1 cellular context compared by ENCODE assay signal in the genomic region with DNA sequence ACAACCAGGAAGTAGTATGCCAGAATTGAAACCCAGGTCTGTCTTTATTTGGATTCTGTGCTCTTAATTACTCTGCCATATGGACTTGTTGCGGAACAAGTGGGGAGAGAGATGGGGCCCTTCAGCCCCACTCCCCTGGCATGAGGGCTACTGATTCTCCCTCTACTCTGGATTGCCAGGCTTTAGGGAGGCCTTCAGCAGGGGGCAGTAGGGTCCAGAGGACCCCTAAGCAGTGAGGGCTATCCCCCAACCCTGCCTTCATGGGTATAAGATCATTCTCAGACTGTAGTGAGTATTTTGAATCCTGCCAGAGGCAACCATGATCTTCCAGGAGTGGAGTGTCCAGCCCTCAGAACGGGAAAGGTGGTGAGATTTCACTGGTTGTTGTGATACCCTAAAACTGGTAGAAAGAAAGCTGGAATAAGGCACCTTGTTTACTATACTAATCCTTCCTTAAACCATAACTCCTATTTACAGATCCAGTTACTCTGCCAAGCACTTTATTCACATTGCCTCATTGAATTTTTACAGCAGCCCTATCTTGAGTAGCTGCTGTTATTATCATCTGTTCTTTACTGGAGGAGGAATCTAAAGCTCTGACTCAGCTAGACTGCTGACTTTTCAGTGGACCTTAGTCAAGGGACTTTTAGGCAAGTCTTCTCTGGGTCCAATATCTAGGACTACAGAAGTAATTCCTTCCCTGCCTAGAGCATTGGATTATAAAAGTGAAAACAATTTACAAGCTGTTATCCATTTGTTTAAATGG.
A peak's percentile ranks its signal among the peaks of the same experiment; 100 is the strongest.
TF ChIP-seq lines count a peak whose summit lies in the region.

No MANE protein-coding gene starts in this region.

TF ChIP-seq in K562, 482 proteins besides CTCF, POLR2A, EP300 and RAD21 (continued from another document and continues in another):
- TF ChIP-seq, protein P1, sequence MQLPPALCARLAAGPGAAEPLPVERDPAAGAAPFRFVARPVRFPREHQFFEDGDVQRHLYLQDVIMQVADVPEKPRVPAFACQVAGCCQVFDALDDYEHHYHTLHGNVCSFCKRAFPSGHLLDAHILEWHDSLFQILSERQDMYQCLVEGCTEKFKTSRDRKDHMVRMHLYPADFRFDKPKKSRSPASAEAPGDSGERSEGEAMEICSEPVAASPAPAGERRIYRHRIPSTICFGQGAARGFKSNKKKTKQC (CRISPR knock-in tag; IDR thresholded peaks at IDR 0.05): no peak
- TF ChIP-seq GABPA (tag; conservative IDR thresholded peaks at IDR 0.05; ENCODE audit: low read depth): no peak
- TF ChIP-seq, protein P2, sequence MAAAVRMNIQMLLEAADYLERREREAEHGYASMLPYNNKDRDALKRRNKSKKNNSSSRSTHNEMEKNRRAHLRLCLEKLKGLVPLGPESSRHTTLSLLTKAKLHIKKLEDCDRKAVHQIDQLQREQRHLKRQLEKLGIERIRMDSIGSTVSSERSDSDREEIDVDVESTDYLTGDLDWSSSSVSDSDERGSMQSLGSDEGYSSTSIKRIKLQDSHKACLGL (CRISPR knock-in tag; IDR thresholded peaks at IDR 0.05; ENCODE audit: borderline replicate concordance, poor library complexity, severe bottlenecking): no peak
- TF ChIP-seq, protein P3, sequence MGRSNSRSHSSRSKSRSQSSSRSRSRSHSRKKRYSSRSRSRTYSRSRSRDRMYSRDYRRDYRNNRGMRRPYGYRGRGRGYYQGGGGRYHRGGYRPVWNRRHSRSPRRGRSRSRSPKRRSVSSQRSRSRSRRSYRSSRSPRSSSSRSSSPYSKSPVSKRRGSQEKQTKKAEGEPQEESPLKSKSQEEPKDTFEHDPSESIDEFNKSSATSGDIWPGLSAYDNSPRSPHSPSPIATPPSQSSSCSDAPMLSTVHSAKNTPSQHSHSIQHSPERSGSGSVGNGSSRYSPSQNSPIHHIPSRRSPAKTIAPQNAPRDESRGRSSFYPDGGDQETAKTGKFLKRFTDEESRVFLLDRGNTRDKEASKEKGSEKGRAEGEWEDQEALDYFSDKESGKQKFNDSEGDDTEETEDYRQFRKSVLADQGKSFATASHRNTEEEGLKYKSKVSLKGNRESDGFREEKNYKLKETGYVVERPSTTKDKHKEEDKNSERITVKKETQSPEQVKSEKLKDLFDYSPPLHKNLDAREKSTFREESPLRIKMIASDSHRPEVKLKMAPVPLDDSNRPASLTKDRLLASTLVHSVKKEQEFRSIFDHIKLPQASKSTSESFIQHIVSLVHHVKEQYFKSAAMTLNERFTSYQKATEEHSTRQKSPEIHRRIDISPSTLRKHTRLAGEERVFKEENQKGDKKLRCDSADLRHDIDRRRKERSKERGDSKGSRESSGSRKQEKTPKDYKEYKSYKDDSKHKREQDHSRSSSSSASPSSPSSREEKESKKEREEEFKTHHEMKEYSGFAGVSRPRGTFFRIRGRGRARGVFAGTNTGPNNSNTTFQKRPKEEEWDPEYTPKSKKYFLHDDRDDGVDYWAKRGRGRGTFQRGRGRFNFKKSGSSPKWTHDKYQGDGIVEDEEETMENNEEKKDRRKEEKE (IDR thresholded peaks at IDR 0.05; ENCODE audit: borderline replicate concordance in 1 of 2, control insufficient read depth in 1 of 2, low read depth in 2 of 2, low read length in 1 of 2): no peak
- TF ChIP-seq FOSL1 (tag; conservative IDR thresholded peaks at IDR 0.05): peak; percentile 35; the same call in 1 of the 2 replicates
- TF ChIP-seq EHMT2 (IDR thresholded peaks at IDR 0.05): no peak
- no peak for TF ChIP-seq GTF2A2 (tag; IDR thresholded peaks at IDR 0.05)
- no peak for TF ChIP-seq ELF1 (tag; IDR thresholded peaks at IDR 0.05)
- TF ChIP-seq MAFF (IDR thresholded peaks at IDR 0.05; ENCODE audit: low read length): peak; percentile 81; the same call in 1 of the 2 replicates
- peak; percentile 67 for TF ChIP-seq TCF3 (CRISPR knock-in tag; IDR thresholded peaks at IDR 0.05)
- TF ChIP-seq, protein P4, sequence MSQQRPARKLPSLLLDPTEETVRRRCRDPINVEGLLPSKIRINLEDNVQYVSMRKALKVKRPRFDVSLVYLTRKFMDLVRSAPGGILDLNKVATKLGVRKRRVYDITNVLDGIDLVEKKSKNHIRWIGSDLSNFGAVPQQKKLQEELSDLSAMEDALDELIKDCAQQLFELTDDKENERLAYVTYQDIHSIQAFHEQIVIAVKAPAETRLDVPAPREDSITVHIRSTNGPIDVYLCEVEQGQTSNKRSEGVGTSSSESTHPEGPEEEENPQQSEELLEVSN (IDR thresholded peaks at IDR 0.05; ENCODE audit: borderline replicate concordance in 1 of 2, extremely low read depth in 1 of 2, insufficient read depth in 1 of 2, insufficient read length in 1 of 2, low read depth in 1 of 2, low read length in 1 of 2, poor library complexity in 1 of 2, severe bottlenecking in 1 of 2): no peak
- peak; percentile 81; the same call in 1 of the 2 replicates for TF ChIP-seq SMARCE1 (IDR thresholded peaks at IDR 0.05)
- TF ChIP-seq RFX1 (IDR thresholded peaks at IDR 0.05): no peak
- TF ChIP-seq, protein P5, sequence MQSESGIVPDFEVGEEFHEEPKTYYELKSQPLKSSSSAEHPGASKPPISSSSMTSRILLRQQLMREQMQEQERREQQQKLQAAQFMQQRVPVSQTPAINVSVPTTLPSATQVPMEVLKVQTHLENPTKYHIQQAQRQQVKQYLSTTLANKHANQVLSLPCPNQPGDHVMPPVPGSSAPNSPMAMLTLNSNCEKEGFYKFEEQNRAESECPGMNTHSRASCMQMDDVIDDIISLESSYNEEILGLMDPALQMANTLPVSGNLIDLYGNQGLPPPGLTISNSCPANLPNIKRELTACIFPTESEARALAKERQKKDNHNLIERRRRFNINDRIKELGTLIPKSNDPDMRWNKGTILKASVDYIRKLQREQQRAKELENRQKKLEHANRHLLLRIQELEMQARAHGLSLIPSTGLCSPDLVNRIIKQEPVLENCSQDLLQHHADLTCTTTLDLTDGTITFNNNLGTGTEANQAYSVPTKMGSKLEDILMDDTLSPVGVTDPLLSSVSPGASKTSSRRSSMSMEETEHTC (IDR thresholded peaks at IDR 0.05): no peak
- TF ChIP-seq NONO (IDR thresholded peaks at IDR 0.05; ENCODE audit: low read depth in 2 of 2, low read length in 1 of 2): no peak
- TF ChIP-seq PCBP1 (IDR thresholded peaks at IDR 0.05; ENCODE audit: low read depth, low read length, poor library complexity, severe bottlenecking): no peak
- no peak for TF ChIP-seq ZNF717 (CRISPR knock-in tag; IDR thresholded peaks at IDR 0.05)
- no peak for TF ChIP-seq ZBTB17 (CRISPR knock-in tag; IDR thresholded peaks at IDR 0.05)
- no peak for TF ChIP-seq ZNF707 (CRISPR knock-in tag; conservative IDR thresholded peaks at IDR 0.05)
- TF ChIP-seq NR2F6 (CRISPR knock-in tag; IDR thresholded peaks at IDR 0.05): no peak
- TF ChIP-seq HMG20B (CRISPR knock-in tag; IDR thresholded peaks at IDR 0.05): no peak
- no peak for TF ChIP-seq ZNF23 (CRISPR knock-in tag; IDR thresholded peaks at IDR 0.05)
- TF ChIP-seq, protein P6, sequence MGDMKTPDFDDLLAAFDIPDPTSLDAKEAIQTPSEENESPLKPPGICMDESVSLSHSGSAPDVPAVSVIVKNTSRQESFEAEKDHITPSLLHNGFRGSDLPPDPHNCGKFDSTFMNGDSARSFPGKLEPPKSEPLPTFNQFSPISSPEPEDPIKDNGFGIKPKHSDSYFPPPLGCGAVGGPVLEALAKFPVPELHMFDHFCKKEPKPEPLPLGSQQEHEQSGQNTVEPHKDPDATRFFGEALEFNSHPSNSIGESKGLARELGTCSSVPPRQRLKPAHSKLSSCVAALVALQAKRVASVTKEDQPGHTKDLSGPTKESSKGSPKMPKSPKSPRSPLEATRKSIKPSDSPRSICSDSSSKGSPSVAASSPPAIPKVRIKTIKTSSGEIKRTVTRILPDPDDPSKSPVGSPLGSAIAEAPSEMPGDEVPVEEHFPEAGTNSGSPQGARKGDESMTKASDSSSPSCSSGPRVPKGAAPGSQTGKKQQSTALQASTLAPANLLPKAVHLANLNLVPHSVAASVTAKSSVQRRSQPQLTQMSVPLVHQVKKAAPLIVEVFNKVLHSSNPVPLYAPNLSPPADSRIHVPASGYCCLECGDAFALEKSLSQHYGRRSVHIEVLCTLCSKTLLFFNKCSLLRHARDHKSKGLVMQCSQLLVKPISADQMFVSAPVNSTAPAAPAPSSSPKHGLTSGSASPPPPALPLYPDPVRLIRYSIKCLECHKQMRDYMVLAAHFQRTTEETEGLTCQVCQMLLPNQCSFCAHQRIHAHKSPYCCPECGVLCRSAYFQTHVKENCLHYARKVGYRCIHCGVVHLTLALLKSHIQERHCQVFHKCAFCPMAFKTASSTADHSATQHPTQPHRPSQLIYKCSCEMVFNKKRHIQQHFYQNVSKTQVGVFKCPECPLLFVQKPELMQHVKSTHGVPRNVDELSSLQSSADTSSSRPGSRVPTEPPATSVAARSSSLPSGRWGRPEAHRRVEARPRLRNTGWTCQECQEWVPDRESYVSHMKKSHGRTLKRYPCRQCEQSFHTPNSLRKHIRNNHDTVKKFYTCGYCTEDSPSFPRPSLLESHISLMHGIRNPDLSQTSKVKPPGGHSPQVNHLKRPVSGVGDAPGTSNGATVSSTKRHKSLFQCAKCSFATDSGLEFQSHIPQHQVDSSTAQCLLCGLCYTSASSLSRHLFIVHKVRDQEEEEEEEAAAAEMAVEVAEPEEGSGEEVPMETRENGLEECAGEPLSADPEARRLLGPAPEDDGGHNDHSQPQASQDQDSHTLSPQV (IDR thresholded peaks at IDR 0.05): peak; percentile 34; the same call in 1 of the 2 replicates
- peak; percentile 88 for TF ChIP-seq MYNN (IDR thresholded peaks at IDR 0.05)
- no peak for TF ChIP-seq MYNN (CRISPR knock-in tag; IDR thresholded peaks at IDR 0.05)
- TF ChIP-seq NR4A1 (CRISPR knock-in tag; IDR thresholded peaks at IDR 0.05): no peak
- TF ChIP-seq NR4A1 (tag; IDR thresholded peaks at IDR 0.05): no peak
- no peak for TF ChIP-seq FOXK1 (CRISPR knock-in tag; IDR thresholded peaks at IDR 0.05; ENCODE audit: borderline replicate concordance)
- no peak for TF ChIP-seq KDM1A (IDR thresholded peaks at IDR 0.05)
- TF ChIP-seq SREBF2 (CRISPR knock-in tag; IDR thresholded peaks at IDR 0.05): no peak
- no peak for TF ChIP-seq HDAC3 (IDR thresholded peaks at IDR 0.05; ENCODE audit: borderline replicate concordance, partially characterized antibody)
- TF ChIP-seq FOXK2 (conservative IDR thresholded peaks at IDR 0.05 in 1 of 2, IDR thresholded peaks at IDR 0.05 in 1 of 2; ENCODE audit: low read depth in 2 of 2): peak; percentile 50 to 65; a peak in 2 of 4 replicates
- no peak for TF ChIP-seq SIX5 (IDR thresholded peaks at IDR 0.05; ENCODE audit: borderline replicate concordance in 1 of 2, insufficient read depth in 1 of 2, low read depth in 1 of 2, low read length in 2 of 2)
- 0 out of 2 replicates have a peak, but pooled peaks have one; percentile 43 for TF ChIP-seq LEF1 (IDR thresholded peaks at IDR 0.05)
- TF ChIP-seq, protein P7, sequence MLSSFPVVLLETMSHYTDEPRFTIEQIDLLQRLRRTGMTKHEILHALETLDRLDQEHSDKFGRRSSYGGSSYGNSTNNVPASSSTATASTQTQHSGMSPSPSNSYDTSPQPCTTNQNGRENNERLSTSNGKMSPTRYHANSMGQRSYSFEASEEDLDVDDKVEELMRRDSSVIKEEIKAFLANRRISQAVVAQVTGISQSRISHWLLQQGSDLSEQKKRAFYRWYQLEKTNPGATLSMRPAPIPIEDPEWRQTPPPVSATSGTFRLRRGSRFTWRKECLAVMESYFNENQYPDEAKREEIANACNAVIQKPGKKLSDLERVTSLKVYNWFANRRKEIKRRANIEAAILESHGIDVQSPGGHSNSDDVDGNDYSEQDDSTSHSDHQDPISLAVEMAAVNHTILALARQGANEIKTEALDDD (IDR thresholded peaks at IDR 0.05): peak; percentile 76; the same call in 1 of the 2 replicates
- TF ChIP-seq SRF (CRISPR knock-in tag; IDR thresholded peaks at IDR 0.05): no peak
- TF ChIP-seq BCL6 (CRISPR knock-in tag; IDR thresholded peaks at IDR 0.05): no peak
- TF ChIP-seq, protein P8, sequence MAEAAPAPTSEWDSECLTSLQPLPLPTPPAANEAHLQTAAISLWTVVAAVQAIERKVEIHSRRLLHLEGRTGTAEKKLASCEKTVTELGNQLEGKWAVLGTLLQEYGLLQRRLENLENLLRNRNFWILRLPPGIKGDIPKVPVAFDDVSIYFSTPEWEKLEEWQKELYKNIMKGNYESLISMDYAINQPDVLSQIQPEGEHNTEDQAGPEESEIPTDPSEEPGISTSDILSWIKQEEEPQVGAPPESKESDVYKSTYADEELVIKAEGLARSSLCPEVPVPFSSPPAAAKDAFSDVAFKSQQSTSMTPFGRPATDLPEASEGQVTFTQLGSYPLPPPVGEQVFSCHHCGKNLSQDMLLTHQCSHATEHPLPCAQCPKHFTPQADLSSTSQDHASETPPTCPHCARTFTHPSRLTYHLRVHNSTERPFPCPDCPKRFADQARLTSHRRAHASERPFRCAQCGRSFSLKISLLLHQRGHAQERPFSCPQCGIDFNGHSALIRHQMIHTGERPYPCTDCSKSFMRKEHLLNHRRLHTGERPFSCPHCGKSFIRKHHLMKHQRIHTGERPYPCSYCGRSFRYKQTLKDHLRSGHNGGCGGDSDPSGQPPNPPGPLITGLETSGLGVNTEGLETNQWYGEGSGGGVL (CRISPR knock-in tag; IDR thresholded peaks at IDR 0.05): no peak
- no peak for TF ChIP-seq ESRRB (CRISPR knock-in tag; IDR thresholded peaks at IDR 0.05; ENCODE audit: borderline replicate concordance)
- TF ChIP-seq, protein P9, sequence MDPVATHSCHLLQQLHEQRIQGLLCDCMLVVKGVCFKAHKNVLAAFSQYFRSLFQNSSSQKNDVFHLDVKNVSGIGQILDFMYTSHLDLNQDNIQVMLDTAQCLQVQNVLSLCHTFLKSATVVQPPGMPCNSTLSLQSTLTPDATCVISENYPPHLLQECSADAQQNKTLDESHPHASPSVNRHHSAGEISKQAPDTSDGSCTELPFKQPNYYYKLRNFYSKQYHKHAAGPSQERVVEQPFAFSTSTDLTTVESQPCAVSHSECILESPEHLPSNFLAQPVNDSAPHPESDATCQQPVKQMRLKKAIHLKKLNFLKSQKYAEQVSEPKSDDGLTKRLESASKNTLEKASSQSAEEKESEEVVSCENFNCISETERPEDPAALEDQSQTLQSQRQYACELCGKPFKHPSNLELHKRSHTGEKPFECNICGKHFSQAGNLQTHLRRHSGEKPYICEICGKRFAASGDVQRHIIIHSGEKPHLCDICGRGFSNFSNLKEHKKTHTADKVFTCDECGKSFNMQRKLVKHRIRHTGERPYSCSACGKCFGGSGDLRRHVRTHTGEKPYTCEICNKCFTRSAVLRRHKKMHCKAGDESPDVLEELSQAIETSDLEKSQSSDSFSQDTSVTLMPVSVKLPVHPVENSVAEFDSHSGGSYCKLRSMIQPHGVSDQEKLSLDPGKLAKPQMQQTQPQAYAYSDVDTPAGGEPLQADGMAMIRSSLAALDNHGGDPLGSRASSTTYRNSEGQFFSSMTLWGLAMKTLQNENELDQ (CRISPR knock-in tag; IDR thresholded peaks at IDR 0.05; ENCODE audit: borderline replicate concordance): no peak
- TF ChIP-seq ZNF785 (CRISPR knock-in tag; IDR thresholded peaks at IDR 0.05): no peak
- TF ChIP-seq DPF2 (IDR thresholded peaks at IDR 0.05): peak; percentile 88
- TF ChIP-seq SMAD2 (IDR thresholded peaks at IDR 0.05; ENCODE audit: low read depth, low read length): no peak
- no peak for TF ChIP-seq ZNF561 (CRISPR knock-in tag; conservative IDR thresholded peaks at IDR 0.05)
- peak; percentile 82 for TF ChIP-seq NFE2 (IDR thresholded peaks at IDR 0.05; ENCODE audit: low read depth)
- no peak for TF ChIP-seq SIRT6 (IDR thresholded peaks at IDR 0.05; ENCODE audit: low read depth, low read length)
- no peak for TF ChIP-seq ZNF764 (CRISPR knock-in tag; IDR thresholded peaks at IDR 0.05; ENCODE audit: low read depth)
- no peak for TF ChIP-seq PRPF4 (IDR thresholded peaks at IDR 0.05; ENCODE audit: insufficient read depth, low read depth, low read length, poor library complexity, severe bottlenecking)
- TF ChIP-seq ZBTB8A (IDR thresholded peaks at IDR 0.05; ENCODE audit: partially characterized antibody): no peak
- TF ChIP-seq ZNF444 (CRISPR knock-in tag; IDR thresholded peaks at IDR 0.05): no peak
- no peak for TF ChIP-seq SPI1 (IDR thresholded peaks at IDR 0.05; ENCODE audit: borderline replicate concordance, low read depth, low read length)
- TF ChIP-seq C11orf30 (IDR thresholded peaks at IDR 0.05; ENCODE audit: low read depth): peak; percentile 84
